Comparison of ENCODE assay signal across 1 cellular context in the genomic region with DNA sequence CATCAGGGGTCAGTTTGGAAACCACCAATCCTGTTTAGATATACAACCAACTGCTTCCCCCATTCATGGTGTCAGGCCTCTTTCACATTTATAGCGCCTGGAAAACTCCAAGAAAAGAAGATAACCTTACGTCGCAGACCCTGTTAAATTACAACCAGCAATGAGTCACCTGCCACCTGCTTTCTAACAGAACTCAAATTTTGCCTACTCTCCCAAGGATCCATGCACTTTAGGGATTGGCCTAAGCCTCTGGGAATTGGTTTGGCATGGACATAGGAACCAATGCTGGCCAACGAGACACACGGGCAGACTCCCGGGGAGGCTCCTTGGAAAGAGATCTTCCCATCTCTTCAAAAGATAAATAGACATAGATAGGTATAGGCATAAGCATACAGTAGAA.
TF ChIP-seq lines count a peak whose summit lies in the region.

No MANE protein-coding gene starts in this region.

TF ChIP-seq in IMR-90, 13 proteins besides CTCF, POLR2A, EP300 and RAD21 (continued from another document):
- TF ChIP-seq MAFK (IDR thresholded peaks at IDR 0.05; ENCODE audit: low read depth, low read length) (no peak), CEBPB (IDR thresholded peaks at IDR 0.05; ENCODE audit: low read depth, low read length) (no peak), MAZ (IDR thresholded peaks at IDR 0.05; ENCODE audit: borderline replicate concordance, low read depth, low read length) (no peak), RFX5 (IDR thresholded peaks at IDR 0.05; ENCODE audit: low read depth, low read length) (no peak), RCOR1 (IDR thresholded peaks at IDR 0.05; ENCODE audit: insufficient replicate concordance, low read length) (no peak), CHD1 (IDR thresholded peaks at IDR 0.05; ENCODE audit: low read depth, low read length) (no peak), SMC3 (IDR thresholded peaks at IDR 0.05; ENCODE audit: low read depth, low read length) (no peak), NFE2L2 (IDR thresholded peaks at IDR 0.05; ENCODE audit: low read depth, low read length) (no peak), BHLHE40 (IDR thresholded peaks at IDR 0.05; ENCODE audit: low read depth, low read length) (no peak)
- TF ChIP-seq, protein P1, sequence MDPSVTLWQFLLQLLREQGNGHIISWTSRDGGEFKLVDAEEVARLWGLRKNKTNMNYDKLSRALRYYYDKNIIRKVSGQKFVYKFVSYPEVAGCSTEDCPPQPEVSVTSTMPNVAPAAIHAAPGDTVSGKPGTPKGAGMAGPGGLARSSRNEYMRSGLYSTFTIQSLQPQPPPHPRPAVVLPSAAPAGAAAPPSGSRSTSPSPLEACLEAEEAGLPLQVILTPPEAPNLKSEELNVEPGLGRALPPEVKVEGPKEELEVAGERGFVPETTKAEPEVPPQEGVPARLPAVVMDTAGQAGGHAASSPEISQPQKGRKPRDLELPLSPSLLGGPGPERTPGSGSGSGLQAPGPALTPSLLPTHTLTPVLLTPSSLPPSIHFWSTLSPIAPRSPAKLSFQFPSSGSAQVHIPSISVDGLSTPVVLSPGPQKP (IDR thresholded peaks at IDR 0.05; ENCODE audit: borderline replicate concordance, low read depth, low read length) = no peak
- TF ChIP-seq, protein P2, sequence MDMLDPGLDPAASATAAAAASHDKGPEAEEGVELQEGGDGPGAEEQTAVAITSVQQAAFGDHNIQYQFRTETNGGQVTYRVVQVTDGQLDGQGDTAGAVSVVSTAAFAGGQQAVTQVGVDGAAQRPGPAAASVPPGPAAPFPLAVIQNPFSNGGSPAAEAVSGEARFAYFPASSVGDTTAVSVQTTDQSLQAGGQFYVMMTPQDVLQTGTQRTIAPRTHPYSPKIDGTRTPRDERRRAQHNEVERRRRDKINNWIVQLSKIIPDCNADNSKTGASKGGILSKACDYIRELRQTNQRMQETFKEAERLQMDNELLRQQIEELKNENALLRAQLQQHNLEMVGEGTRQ (IDR thresholded peaks at IDR 0.05; ENCODE audit: low read depth, low read length) = no peak
